Comparison of ENCODE assay signal across 18 cellular contexts in genomic region chr5:6772886-6773285, GRCh38. TPM values are rescaled to one million over a fixed set of nuclear protein-coding genes. Genes with fewer than 3 reads are reported as not detected.
DNase-seq lines count a peak whose midpoint lies in the region; ATAC-seq and TF ChIP-seq lines count a peak whose summit lies in the region.
"Had no signal": no experiment of that assay in that cellular context is flagged by ENCODE, and none has a peak within 500 bp of the region (broad histone marks: within the 10 kb centered on the region; RNA-seq: fewer than 3 reads in every experiment).

No MANE protein-coding gene starts in this region.

- no peaks in the 10 kb centered on the region for H3K79me2 ChIP-seq in neural progenitor cell (ENCODE audit: low read depth)

- H3K4me2 ChIP-seq in neural progenitor cell, result no peak overlapping the region

- H4K20me1 ChIP-seq in neural progenitor cell (ENCODE audit: low read depth), result no peaks in the 10 kb centered on the region

- H3K27ac Mint-ChIP-seq in neural progenitor cell, result no peak overlapping the region
- H3K27ac Mint-ChIP-seq: CD4-positive, CD25-positive, alpha-beta regulatory T cell; natural killer cell; T-helper 1 cell treated with Interleukin-12 subunit alpha and Interleukin-12 subunit beta and Interleukin-4 antibody, amounts not matched to agents 30 μg/mL and 1 μg/mL, for 36 hours had no signal

- no peaks in the 10 kb centered on the region for H3F3A ChIP-seq in neural progenitor cell (ENCODE audit: low read depth)

- DNase-seq in COLO668 (lab: John Stamatoyannopoulos, UW; ENCODE audit: unreplicated experiment), result peak; percentile 64
- peak; percentile 35 for DNase-seq in H7
- DNase-seq in NCI-H748 (lab: John Stamatoyannopoulos, UW; ENCODE audit: unreplicated experiment), result peak; percentile 86
- DNase-seq in left kidney (ENCODE audit: low read depth, low spot score), result peak; percentile 35
- no peak for DNase-seq in stimulated activated naive CD4-positive, alpha-beta T cell treated with Interleukin-2 at 50 U/mL for 16 hours (lab: John Stamatoyannopoulos, UW)
- no peak for DNase-seq in neural progenitor cell (ENCODE audit: low spot score)
- DNase-seq: activated CD4-positive, alpha-beta T cell treated with anti-CD3 and anti-CD28 coated beads for 4 hours; activated T-cell treated with anti-CD3 and anti-CD28 coated beads, Interleukin-2, amount 50 U/mL, for 48 hours; adrenal gland; CD4-positive, CD25-positive, alpha-beta regulatory T cell; erythroblast; left ventricle myocardium superior; natural killer cell; right lobe of liver; stimulated activated naive CD8-positive, alpha-beta T cell treated with anti-CD3 and anti-CD28 coated beads, Interleukin-15, Interleukin-2, amounts not matched to agents 100 U/mL and 50 U/mL, for 24 hours had no signal

- H3K4me3 ChIP-seq in H7 (ENCODE audit: insufficient read depth, low read depth, low read length) (no peak overlapping the region), neural progenitor cell (no peak overlapping the region)
- H3K4me3 ChIP-seq: adrenal gland, HAP-1, right lobe of liver had no signal

- no peaks in the 10 kb centered on the region for H3K9me3 Mint-ChIP-seq in neural progenitor cell
- H3K9me3 Mint-ChIP-seq: natural killer cell; T-helper 1 cell treated with Interleukin-12 subunit alpha and Interleukin-12 subunit beta and Interleukin-4 antibody, amounts not matched to agents 30 μg/mL and 1 μg/mL, for 36 hours had no signal

- H3K36me3 ChIP-seq in H7 (replicated peaks; ENCODE audit: control insufficient read depth, insufficient read depth, low read length) (no peaks in the 10 kb centered on the region), neural progenitor cell (no peaks in the 10 kb centered on the region)
- H3K36me3 ChIP-seq: adrenal gland, HAP-1, right lobe of liver had no signal

- peaks cover 18% of the 10 kb centered on the region for H3K27me3 Mint-ChIP-seq in neural progenitor cell (ENCODE audit: insufficient read depth, low read depth)

- no peaks in the 10 kb centered on the region for H3K9me3 ChIP-seq in neural progenitor cell (ENCODE audit: low read depth)
- H3K9me3 ChIP-seq: adrenal gland, HAP-1, right lobe of liver had no signal

- H3K9ac ChIP-seq in neural progenitor cell, result no peak overlapping the region

- no peak for TF ChIP-seq CTCF in neural progenitor cell (IDR thresholded peaks at IDR 0.05)

- H2AFZ ChIP-seq in neural progenitor cell (replicated peaks), result no peak overlapping the region

- H3K4me3 Mint-ChIP-seq in neural progenitor cell, result no peak overlapping the region
- H3K4me3 Mint-ChIP-seq: T-helper 1 cell treated with Interleukin-12 subunit alpha and Interleukin-12 subunit beta and Interleukin-4 antibody, amounts not matched to agents 30 μg/mL and 1 μg/mL, for 36 hours had no signal

- peaks cover 2% of the 10 kb centered on the region for H3K36me3 Mint-ChIP-seq in neural progenitor cell
- H3K36me3 Mint-ChIP-seq: CD4-positive, CD25-positive, alpha-beta regulatory T cell; natural killer cell had no signal

- H3K4me1 ChIP-seq in neural progenitor cell, result no peaks in the 10 kb centered on the region
- H3K4me1 ChIP-seq: adrenal gland, HAP-1, right lobe of liver had no signal

- no peaks in the 10 kb centered on the region for H3K27me3 ChIP-seq in H7 (ENCODE audit: control insufficient read depth, insufficient read depth, low read length)
- H3K27me3 ChIP-seq in neural progenitor cell, result no peaks in the 10 kb centered on the region
- H3K27me3 ChIP-seq: adrenal gland, right lobe of liver had no signal

- no peak for ATAC-seq in HG03521 (IDR thresholded peaks at IDR 0.05; ENCODE audit: unreplicated experiment)
- ATAC-seq: left ventricle myocardium superior; natural killer cell; right lobe of liver; stimulated activated naive CD8-positive, alpha-beta T cell treated with anti-CD3 and anti-CD28 coated beads, Interleukin-15, Interleukin-2, amounts not matched to agents 100 U/mL and 50 U/mL, for 24 hours had no signal

- H3K27ac ChIP-seq in neural progenitor cell, result no peak overlapping the region
- H3K27ac ChIP-seq: adrenal gland, right lobe of liver had no signal

- H3K4me1 Mint-ChIP-seq in neural progenitor cell, result peaks cover 3% of the 10 kb centered on the region

RNA-seq across cellular contexts. Expression of gene TENT4A, which starts 59.7 kb away (rescaled TPM):
- 10.2 and 12.7 TPM in 2 replicates for total RNA-seq in H7 (2014; rRNA removed; shearing (Covaris generic))
- 20.9 and 22.4 TPM in 2 replicates for total RNA-seq in neural progenitor cell (ENCODE audit: low replicate concordance)

Comparison
In these comparisons a context has a peak if more than half of its experiments do, and no peak if none do; other contexts are left out.
1. DNase-seq: peak in COLO668 (single experiment), H7 (single experiment), NCI-H748 (single experiment) and left kidney (single experiment); none in stimulated activated naive CD4-positive, alpha-beta T cell treated with Interleukin-2 at 50 U/mL for 16 hours (single experiment) and neural progenitor cell (single experiment).